9 cellular contexts compared by ENCODE assay signal in the genomic region with DNA sequence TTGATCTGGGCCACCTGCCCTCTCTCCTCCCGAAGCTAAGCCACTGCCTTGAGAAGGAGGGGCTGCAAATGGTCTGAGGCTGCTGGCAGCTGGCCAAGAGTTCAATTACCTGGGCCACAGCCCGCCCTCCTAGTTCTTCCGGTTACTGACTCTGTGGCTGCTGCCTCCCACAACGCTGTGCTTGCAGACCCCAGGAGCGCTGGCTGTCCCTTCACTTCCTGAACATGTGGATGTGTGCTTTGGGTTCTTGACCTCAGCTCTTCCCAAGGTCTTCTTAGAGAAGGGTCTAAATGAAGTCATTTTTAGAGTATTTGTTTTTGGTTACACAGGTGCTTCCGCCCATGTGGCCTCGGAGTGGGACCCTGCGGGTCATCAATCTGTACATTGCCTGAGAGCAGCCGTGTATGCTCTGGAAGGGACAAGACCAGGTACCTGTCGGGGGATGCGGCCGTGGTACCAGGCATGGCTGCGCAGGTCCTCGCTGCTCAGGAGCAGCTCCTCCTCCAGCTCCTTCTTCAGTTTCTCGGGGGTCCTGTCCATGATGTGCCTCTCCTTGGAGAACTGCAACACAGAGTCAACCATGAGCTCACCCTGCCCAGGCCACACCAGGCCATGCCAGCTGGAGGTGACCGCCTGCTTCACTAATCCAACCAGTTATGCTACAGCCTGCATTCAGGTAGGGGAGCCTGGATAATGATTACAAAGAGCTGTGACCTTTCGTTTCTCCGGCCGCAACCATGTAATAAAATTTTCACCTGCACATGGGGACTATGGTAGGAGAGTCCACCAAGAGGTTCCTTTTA.
A peak's percentile ranks its signal among the peaks of the same experiment; 100 is the strongest.
DNase-seq lines count a peak whose midpoint lies in the region; ATAC-seq and TF ChIP-seq lines count a peak whose summit lies in the region.
"Had no signal": no experiment of that assay in that cellular context is flagged by ENCODE, and none has a peak within 500 bp of the region (broad histone marks: within the 10 kb centered on the region; RNA-seq: fewer than 3 reads in every experiment).

No MANE protein-coding gene starts in this region.

- TF ChIP-seq CTCF in glutamatergic neuron (IDR thresholded peaks at IDR 0.05; ENCODE audit: partially characterized antibody, unreplicated experiment), result no peak

- peak overlapping the region; percentile 21 for H3K4me3 Mint-ChIP-seq in glutamatergic neuron (ENCODE audit: unreplicated experiment)
- H3K4me3 Mint-ChIP-seq: activated naive CD4-positive, alpha-beta T cell treated with anti-CD3 and anti-CD28 coated beads, Interleukin-2, amount 50 U/mL, for 24 hours had no signal

- peaks cover 52% of the 10 kb centered on the region for H3K4me1 Mint-ChIP-seq in glutamatergic neuron (ENCODE audit: low read depth, unreplicated experiment)

- no peaks in the 10 kb centered on the region for H3K36me3 Mint-ChIP-seq in glutamatergic neuron (ENCODE audit: unreplicated experiment)
- H3K36me3 Mint-ChIP-seq: activated naive CD4-positive, alpha-beta T cell treated with anti-CD3 and anti-CD28 coated beads, Interleukin-2, amount 50 U/mL, for 24 hours had no signal

- ATAC-seq in GM19467 (IDR thresholded peaks at IDR 0.05; ENCODE audit: unreplicated experiment), result peak; percentile 57
- peak; percentile 86 for ATAC-seq in HG03460 (IDR thresholded peaks at IDR 0.05; ENCODE audit: unreplicated experiment)
- ATAC-seq in stimulated activated naive CD8-positive, alpha-beta T cell treated with anti-CD3 and anti-CD28 coated beads, Interleukin-15, Interleukin-2, amounts not matched to agents 100 U/mL and 50 U/mL, for 24 hours, result peak; percentile 35

- H3K9me3 Mint-ChIP-seq in glutamatergic neuron (ENCODE audit: unreplicated experiment), result peaks cover 7% of the 10 kb centered on the region
- H3K9me3 Mint-ChIP-seq: activated naive CD4-positive, alpha-beta T cell treated with anti-CD3 and anti-CD28 coated beads, Interleukin-2, amount 50 U/mL, for 24 hours had no signal

- in situ Hi-C loops in Caki2 (cut with HindIII; ENCODE audit: low pct_unique_long_range_greater_than_20kb, low sequenced_read_pairs), result no loop called here

- H3K27ac Mint-ChIP-seq in glutamatergic neuron (ENCODE audit: unreplicated experiment), result peak overlapping the region; percentile 67
- H3K27ac Mint-ChIP-seq: activated naive CD4-positive, alpha-beta T cell treated with anti-CD3 and anti-CD28 coated beads, Interleukin-2, amount 50 U/mL, for 24 hours had no signal

- DNase-seq in Caki2 (ENCODE audit: low read depth) (peak; percentile 96), NCI-H748 (lab: John Stamatoyannopoulos, UW; ENCODE audit: unreplicated experiment) (peak; percentile 96), glutamatergic neuron (peak; percentile 81), SKM-1 treated with dmso at 0.1 percent for 144 hours (lab: John Stamatoyannopoulos, UW; ENCODE audit: unreplicated experiment) (no peak), inferior parietal cortex (ENCODE audit: extremely low spot score) (no peak)
- peak; percentile 50 for DNase-seq in stimulated activated naive CD8-positive, alpha-beta T cell treated with anti-CD3 and anti-CD28 coated beads, Interleukin-15, Interleukin-2, amounts not matched to agents 100 U/mL and 50 U/mL, for 24 hours

- H3K27me3 Mint-ChIP-seq in glutamatergic neuron (ENCODE audit: unreplicated experiment), result no peaks in the 10 kb centered on the region
- H3K27me3 Mint-ChIP-seq: activated naive CD4-positive, alpha-beta T cell treated with anti-CD3 and anti-CD28 coated beads, Interleukin-2, amount 50 U/mL, for 24 hours had no signal

Comparison
In these comparisons a context has a peak if more than half of its experiments do, and no peak if none do; other contexts are left out.
1. DNase-seq: peak in Caki2 (single experiment), NCI-H748 (single experiment), glutamatergic neuron (single experiment) and stimulated activated naive CD8-positive, alpha-beta T cell treated with anti-CD3 and anti-CD28 coated beads, Interleukin-15, Interleukin-2, amounts not matched to agents 100 U/mL and 50 U/mL, for 24 hours (single experiment); none in SKM-1 treated with dmso at 0.1 percent for 144 hours (single experiment) and inferior parietal cortex (single experiment).
2. ATAC-seq: peak in every context shown above with its lines; median percentile 86 in HG03460; 57 in GM19467; 35 in stimulated activated naive CD8-positive, alpha-beta T cell treated with anti-CD3 and anti-CD28 coated beads, Interleukin-15, Interleukin-2, amounts not matched to agents 100 U/mL and 50 U/mL, for 24 hours.